20 cellular contexts compared by ENCODE assay signal in genomic region chr7:157771689-157772088, GRCh38.
DNase-seq lines count a peak whose midpoint lies in the region; ATAC-seq, FAIRE-seq and TF ChIP-seq lines count a peak whose summit lies in the region.
"Had no signal": no experiment of that assay in that cellular context is flagged by ENCODE, and none has a peak within 500 bp of the region (broad histone marks: within the 10 kb centered on the region; RNA-seq: fewer than 3 reads in every experiment).

No MANE protein-coding gene starts in this region.

- H3K9me3 ChIP-seq in HepG2 (ENCODE audit: low read length) (peaks cover 8% of the 10 kb centered on the region; the same call in 1 of the 2 replicates), right lobe of liver (no peaks in the 10 kb centered on the region), trophoblast cell (ENCODE audit: insufficient read depth, low read depth, low read length) (peaks cover 26% of the 10 kb centered on the region)

- H3K36me3 ChIP-seq in HepG2 (replicated peaks in 1 of 2; ENCODE audit: control insufficient read depth in 1 of 2, insufficient read depth in 2 of 2, low read length in 2 of 2) = no peaks in the 10 kb centered on the region
- H3K36me3 ChIP-seq in right lobe of liver = no peaks in the 10 kb centered on the region
- no peaks in the 10 kb centered on the region for H3K36me3 ChIP-seq in bronchial epithelial cell (ENCODE audit: control insufficient read depth, insufficient read depth, low read length)
- H3K36me3 ChIP-seq in trophoblast cell (ENCODE audit: control insufficient read depth in 1 of 2, insufficient read depth in 2 of 2, low read length in 2 of 2) = no peaks in the 10 kb centered on the region
- H3K36me3 ChIP-seq: BLaER1 had no signal

- H4K20me1 ChIP-seq in HepG2 (ENCODE audit: insufficient read depth, low read length) = peaks cover 3% of the 10 kb centered on the region; the same call in 1 of the 2 replicates

- H3K4me1 Mint-ChIP-seq in glutamatergic neuron (ENCODE audit: low read depth, unreplicated experiment) = peaks cover 10% of the 10 kb centered on the region
- H3K4me1 Mint-ChIP-seq in activated CD8-positive, alpha-beta T cell treated with anti-CD3 and anti-CD28 coated beads, Interleukin-2, amount 10 ng/mL, durations not matched to agents 7 days and 5 days (ENCODE audit: low read depth) = no peaks in the 10 kb centered on the region
- H3K4me1 Mint-ChIP-seq: CD4-positive, alpha-beta memory T cell; H9 had no signal

- H3K36me3 Mint-ChIP-seq in glutamatergic neuron (ENCODE audit: unreplicated experiment) = peaks cover 32% of the 10 kb centered on the region
- no peaks in the 10 kb centered on the region for H3K36me3 Mint-ChIP-seq in activated CD8-positive, alpha-beta T cell treated with anti-CD3 and anti-CD28 coated beads, Interleukin-2, amount 10 ng/mL, durations not matched to agents 7 days and 5 days (ENCODE audit: low read depth)
- H3K36me3 Mint-ChIP-seq: CD14-positive monocyte had no signal

- no peaks in the 10 kb centered on the region for H3K79me1 ChIP-seq in trophoblast cell (ENCODE audit: low read length)

- peaks cover 44% of the 10 kb centered on the region for H3K9me3 Mint-ChIP-seq in glutamatergic neuron (ENCODE audit: unreplicated experiment)
- no peaks in the 10 kb centered on the region for H3K9me3 Mint-ChIP-seq in activated CD8-positive, alpha-beta T cell treated with anti-CD3 and anti-CD28 coated beads, Interleukin-2, amount 10 ng/mL, durations not matched to agents 7 days and 5 days (ENCODE audit: insufficient read depth)

- intact Hi-C loops in HepG2 (cut with micrococcal nuclease; ENCODE audit: unreplicated experiment) (no loop called here), right lobe of liver (cut with DNase I) (no loop called here)

- no peak for TF ChIP-seq RAD21 in HepG2 (CRISPR knock-in tag; IDR thresholded peaks at IDR 0.05)

- no peak overlapping the region for H3K14ac ChIP-seq in trophoblast cell (ENCODE audit: low read length)

- H3K4me3 Mint-ChIP-seq in glutamatergic neuron (ENCODE audit: unreplicated experiment) = peak overlapping the region; percentile 37
- H3K4me3 Mint-ChIP-seq in activated CD8-positive, alpha-beta T cell treated with anti-CD3 and anti-CD28 coated beads, Interleukin-2, amount 10 ng/mL, durations not matched to agents 7 days and 5 days = no peak overlapping the region
- H3K4me3 Mint-ChIP-seq: CD14-positive monocyte; CD4-positive, alpha-beta memory T cell; H9 had no signal

- WGBS in HepG2 (ENCODE audit: low lambda C conversion rate) = 75% methylated on average over 5 of the region's 6 CpGs
- WGBS in right lobe of liver (ENCODE audit: insufficient coverage, low coverage, low lambda C conversion rate, missing lambda C conversion rate) = 86% methylated on average over 6 of the region's 6 CpGs
- WGBS in trophoblast cell (ENCODE audit: extremely low coverage, insufficient coverage, insufficient read length) = no CpG with 5 or more reads among the region's 6 CpGs

- BruUV-seq in HepG2 (replicated peaks; lab: Mats Ljungman, UMichigan) = no TSS peak

- no peak overlapping the region for H4K12ac ChIP-seq in trophoblast cell (ENCODE audit: low read depth, low read length)

- no peak overlapping the region for H3K4me3 ChIP-seq in HepG2 (replicated peaks in 1 of 3; ENCODE audit: insufficient read depth in 1 of 3, low read depth in 2 of 3, low read length in 3 of 3)
- H3K4me3 ChIP-seq in right lobe of liver = no peak overlapping the region
- no peak overlapping the region for H3K4me3 ChIP-seq in bronchial epithelial cell (ENCODE audit: low read depth, low read length)
- no peak overlapping the region for H3K4me3 ChIP-seq in trophoblast cell (ENCODE audit: low read depth, low read length)
- H3K4me3 ChIP-seq: BLaER1, GM12878 had no signal

- DNase-seq in HepG2 (ENCODE audit: low spot score) (no peak), right lobe of liver (no peak), bronchial epithelial cell (ENCODE audit: low read depth) (no peak), glutamatergic neuron (no peak), trophoblast cell (no peak), UCSD-AML1 (lab: John Stamatoyannopoulos, UW; ENCODE audit: unreplicated experiment) (no peak)
- DNase-seq in activated CD8-positive, alpha-beta T cell treated with anti-CD3 and anti-CD28 coated beads, Interleukin-2, amount 10 ng/mL, durations not matched to agents 7 days and 5 days = no peak
- DNase-seq: 8988T; CD4-positive, alpha-beta memory T cell; DMS153; DMS79; GF-D8; GOT3; H9 had no signal

- H3K4me2 ChIP-seq in HepG2 (ENCODE audit: low read depth, low read length) (no peak overlapping the region), trophoblast cell (ENCODE audit: low read length) (no peak overlapping the region)
- H3K4me2 ChIP-seq: BLaER1, KMS-11 had no signal

- no peak overlapping the region for H3K27ac ChIP-seq in HepG2 (ENCODE audit: extremely low read length, insufficient read depth, low read length)
- no peak overlapping the region for H3K27ac ChIP-seq in right lobe of liver
- no peak overlapping the region for H3K27ac ChIP-seq in trophoblast cell (ENCODE audit: low read depth, low read length)
- H3K27ac ChIP-seq: BLaER1, HL-60, KMS-11 had no signal

- H2BK120ac ChIP-seq in trophoblast cell (ENCODE audit: insufficient read depth, low read length, poor library complexity) = no peak overlapping the region

- H3K23ac ChIP-seq in trophoblast cell (ENCODE audit: low read length) = peak overlapping the region; percentile 66

- POLR2A ChIA-PET in HepG2 (lab: Yijun Ruan, JAX) = no interaction called here
- POLR2A ChIA-PET in activated CD8-positive, alpha-beta T cell treated with anti-CD3 and anti-CD28 coated beads, Interleukin-2, amount 10 ng/mL, durations not matched to agents 7 days and 5 days (lab: Charles Lee) = no interaction called here

- no peaks in the 10 kb centered on the region for H3K4me1 ChIP-seq in HepG2 (ENCODE audit: insufficient read depth, low read length)
- H3K4me1 ChIP-seq in right lobe of liver = no peaks in the 10 kb centered on the region
- no peaks in the 10 kb centered on the region for H3K4me1 ChIP-seq in trophoblast cell (ENCODE audit: control insufficient read depth in 1 of 2, insufficient read depth in 2 of 2, low read length in 2 of 2)
- H3K4me1 ChIP-seq: BLaER1 had no signal

- H3K9ac ChIP-seq in HepG2 (ENCODE audit: insufficient read depth, low read depth, low read length) = no peak overlapping the region
- H3K9ac ChIP-seq in trophoblast cell (ENCODE audit: low read length) = no peak overlapping the region
- H3K9ac ChIP-seq: BLaER1, KMS-11 had no signal

- peaks cover 0 to 2% of the 10 kb centered on the region in 2 experiments; a peak in 1 of 5 replicates for H3K27me3 ChIP-seq in HepG2 (ENCODE audit: control insufficient read depth in 1 of 2, insufficient read depth in 2 of 2, low read length in 2 of 2)
- H3K27me3 ChIP-seq in right lobe of liver = no peaks in the 10 kb centered on the region
- H3K27me3 ChIP-seq in bronchial epithelial cell (ENCODE audit: control insufficient read depth, insufficient read depth, low read length) = no peaks in the 10 kb centered on the region
- H3K27me3 ChIP-seq in trophoblast cell (ENCODE audit: insufficient read depth, low read length) = no peaks in the 10 kb centered on the region

- TF ChIP-seq POLR2A in HepG2 (IDR thresholded peaks at IDR 0.05; ENCODE audit: insufficient read depth in 1 of 2, low read depth in 2 of 2, low read length in 2 of 2) (no peak), right lobe of liver (IDR thresholded peaks at IDR 0.05) (no peak)

- in situ Hi-C loops in HepG2 (cut with HindIII; ENCODE audit: extremely low pct_ligation_motif_present, low pct_unique_long_range_greater_than_20kb) = no loop called here

- H2AK5ac ChIP-seq in trophoblast cell (ENCODE audit: low read length) = no peak overlapping the region

- no peak overlapping the region for H2BK5ac ChIP-seq in trophoblast cell (ENCODE audit: low read depth, low read length, poor library complexity)

- no peak overlapping the region for H2BK12ac ChIP-seq in trophoblast cell (ENCODE audit: low read length)

- H3K4ac ChIP-seq in trophoblast cell (ENCODE audit: low read depth, low read length) = no peak overlapping the region

- H3K27ac Mint-ChIP-seq in glutamatergic neuron (ENCODE audit: unreplicated experiment) = peak overlapping the region; percentile 19
- no peak overlapping the region for H3K27ac Mint-ChIP-seq in activated CD8-positive, alpha-beta T cell treated with anti-CD3 and anti-CD28 coated beads, Interleukin-2, amount 10 ng/mL, durations not matched to agents 7 days and 5 days
- H3K27ac Mint-ChIP-seq: CD14-positive monocyte; CD4-positive, alpha-beta memory T cell had no signal

- no peak for ATAC-seq in HepG2
- no peak for ATAC-seq in right lobe of liver
- no peak for ATAC-seq in activated CD8-positive, alpha-beta T cell treated with anti-CD3 and anti-CD28 coated beads, Interleukin-2, amount 10 ng/mL, durations not matched to agents 7 days and 5 days
- no peak for ATAC-seq in GM21619 (IDR thresholded peaks at IDR 0.05; ENCODE audit: unreplicated experiment)
- ATAC-seq: GM12878 had no signal

- FAIRE-seq in HepG2 (lab: Jason Lieb, UNC) (peak; percentile 28), bronchial epithelial cell (lab: Jason Lieb, UNC) (peak; percentile 28)
- FAIRE-seq: GM12878 had no signal

- no peak for TF ChIP-seq CTCF in HepG2 (CRISPR knock-in tag; IDR thresholded peaks at IDR 0.05)
- no peak for TF ChIP-seq CTCF in right lobe of liver (IDR thresholded peaks at IDR 0.05)
- no peak for TF ChIP-seq CTCF in bronchial epithelial cell (IDR thresholded peaks at IDR 0.05; ENCODE audit: insufficient read depth, low read length, severe bottlenecking)
- no peak for TF ChIP-seq CTCF in glutamatergic neuron (IDR thresholded peaks at IDR 0.05; ENCODE audit: partially characterized antibody, unreplicated experiment)

- H3K79me2 ChIP-seq in HepG2 (ENCODE audit: insufficient read depth, low read length) (no peaks in the 10 kb centered on the region), trophoblast cell (ENCODE audit: control insufficient read depth, insufficient read depth, low read length, poor library complexity) (no peaks in the 10 kb centered on the region)

- H3K27me3 Mint-ChIP-seq in glutamatergic neuron (ENCODE audit: unreplicated experiment) = peaks cover 13% of the 10 kb centered on the region
- no peaks in the 10 kb centered on the region for H3K27me3 Mint-ChIP-seq in activated CD8-positive, alpha-beta T cell treated with anti-CD3 and anti-CD28 coated beads, Interleukin-2, amount 10 ng/mL, durations not matched to agents 7 days and 5 days (ENCODE audit: low read depth)

- CTCF ChIA-PET in HepG2 (lab: Yijun Ruan, JAX; ENCODE audit: low intra/inter-chr PET ratio, low total read pairs) = no interaction called here
- CTCF ChIA-PET in activated CD8-positive, alpha-beta T cell treated with anti-CD3 and anti-CD28 coated beads, Interleukin-2, amount 10 ng/mL, durations not matched to agents 7 days and 5 days (lab: Charles Lee) = no interaction called here

- H4K91ac ChIP-seq in trophoblast cell (ENCODE audit: low read depth, low read length) = no peak overlapping the region

- no peak overlapping the region for H2AFZ ChIP-seq in HepG2 (ENCODE audit: low read length)
- H2AFZ ChIP-seq in trophoblast cell (ENCODE audit: insufficient read depth, low read length, poor library complexity) = no peak overlapping the region

- H4K8ac ChIP-seq in trophoblast cell (ENCODE audit: low read depth, low read length) = no peak overlapping the region

- H3K18ac ChIP-seq in trophoblast cell (ENCODE audit: low read length) = no peak overlapping the region

- TF ChIP-seq EP300 in HepG2 (IDR thresholded peaks at IDR 0.05; ENCODE audit: low read depth in 2 of 2, low read length in 2 of 2) (no peak), HepG2 (CRISPR knock-in tag; IDR thresholded peaks at IDR 0.05; ENCODE audit: borderline replicate concordance) (no peak)
